In the genomic region with DNA sequence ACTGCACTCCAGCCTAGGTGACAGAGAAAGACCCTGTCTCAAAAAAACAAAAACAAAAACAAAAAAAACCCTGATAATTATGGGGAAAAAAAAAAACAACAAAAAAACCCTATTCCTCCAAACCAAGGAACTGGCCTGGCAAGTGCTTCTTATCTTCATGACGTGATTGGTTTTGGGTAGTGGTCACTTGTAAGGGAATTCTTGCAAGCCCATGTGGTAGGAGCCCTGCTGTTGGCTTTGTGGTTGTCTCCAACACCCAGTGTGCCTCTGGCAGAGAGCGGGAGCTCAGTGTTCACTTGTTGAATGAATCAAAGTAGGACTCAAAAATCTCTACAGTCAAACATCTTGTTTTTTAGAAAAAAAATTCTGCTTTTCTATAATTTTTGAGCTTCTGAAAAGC, we compare ENCODE assay signal across 16 cellular contexts. TPM values are rescaled to one million over a fixed set of nuclear protein-coding genes. Genes with fewer than 3 reads are reported as not detected.
DNase-seq lines count a peak whose midpoint lies in the region; ATAC-seq, FAIRE-seq and TF ChIP-seq lines count a peak whose summit lies in the region.
"Had no signal": no experiment of that assay in that cellular context is flagged by ENCODE, and none has a peak within 500 bp of the region (broad histone marks: within the 10 kb centered on the region; RNA-seq: fewer than 3 reads in every experiment).

No MANE protein-coding gene starts in this region.

- POLR2A ChIA-PET in activated CD4-positive, alpha-beta T cell treated with anti-CD3 and anti-CD28 coated beads for 36 hours (lab: Charles Lee), result interaction anchor here (0.6 kb wide), 2 partner anchors 8 to 74 kb away, joined by 3 to 10 read pairs; no protein-coding TSS in a partner anchor
- POLR2A ChIA-PET in CD4-positive, alpha-beta T cell (lab: Charles Lee), result interaction anchor here (0.8 to 2.2 kb wide), 4 partner anchors 10 to 79 kb away, joined by 3 to 12 read pairs (median 8); partner anchors contain the start of genes HNRNPLL and SRSF7
- POLR2A ChIA-PET in activated CD4-positive, alpha-beta memory T cell treated with anti-CD3 and anti-CD28 coated beads, Interleukin-2, amount 10 ng/mL, durations not matched to agents 7 days and 5 days (lab: Charles Lee), result interaction anchor here (0.9 to 4.8 kb wide), 8 partner anchors 8 to 90 kb away, joined by 3 to 98 read pairs (median 10); partner anchors contain the start of genes HNRNPLL and SRSF7

- TF ChIP-seq POLR2A in H54 (IDR thresholded peaks at IDR 0.05; ENCODE audit: low read depth, low read length), result no peak

- peaks cover 3% of the 10 kb centered on the region for H3K4me1 ChIP-seq in mesendoderm (ENCODE audit: control insufficient read depth, low read depth, low read length)

- DNase-seq in activated CD4-positive, alpha-beta T cell treated with anti-CD3 and anti-CD28 coated beads for 36 hours, result no peak
- DNase-seq in activated CD4-positive, alpha-beta T cell treated with anti-CD3 and anti-CD28 coated beads for 4 hours, result no peak
- DNase-seq in CD4-positive, alpha-beta T cell, result no peak
- no peak for DNase-seq in activated CD4-positive, alpha-beta memory T cell treated with anti-CD3 and anti-CD28 coated beads, Interleukin-2, amount 10 ng/mL, durations not matched to agents 7 days and 5 days
- DNase-seq in mesendoderm (peak; percentile 56), hippocampal formation (lab: John Stamatoyannopoulos, UW) (no peak), H54 (ENCODE audit: insufficient read length, low spot score) (no peak), DMS153 (lab: John Stamatoyannopoulos, UW) (no peak)
- DNase-seq: C1 segment of cervical spinal cord, GF-D8, NCI-H1930, NCI-H2171 treated with DMSO at 0.1 percent for 48 hours, NCI-H510A treated with DMSO at 0.1 percent for 48 hours had no signal

- no CpG with 5 or more reads among the region's 2 CpGs for WGBS in mesendoderm (ENCODE audit: extremely low coverage, insufficient coverage, low lambda C conversion rate)

- H3K4me3 Mint-ChIP-seq in activated CD4-positive, alpha-beta T cell treated with anti-CD3 and anti-CD28 coated beads for 36 hours, result no peak overlapping the region
- H3K4me3 Mint-ChIP-seq in CD4-positive, alpha-beta T cell, result no peak overlapping the region
- no peak overlapping the region for H3K4me3 Mint-ChIP-seq in activated CD4-positive, alpha-beta memory T cell treated with anti-CD3 and anti-CD28 coated beads, Interleukin-2, amount 10 ng/mL, durations not matched to agents 7 days and 5 days
- H3K4me3 Mint-ChIP-seq: IgD-negative memory B cell had no signal

- no peak overlapping the region for H3K4me3 ChIP-seq in mesendoderm (ENCODE audit: low read length)

- no peak overlapping the region for H3K4me2 ChIP-seq in mesendoderm (ENCODE audit: low read length)

- H3K9ac ChIP-seq in mesendoderm (ENCODE audit: low read length), result no peak overlapping the region

- no peak overlapping the region for H2BK15ac ChIP-seq in mesendoderm (replicated peaks; ENCODE audit: low read depth)

- no peak overlapping the region for H3K56ac ChIP-seq in mesendoderm (ENCODE audit: low read length)

- H3K27me3 Mint-ChIP-seq in activated CD4-positive, alpha-beta T cell treated with anti-CD3 and anti-CD28 coated beads for 36 hours, result no peaks in the 10 kb centered on the region
- H3K27me3 Mint-ChIP-seq in CD4-positive, alpha-beta T cell, result no peaks in the 10 kb centered on the region
- H3K27me3 Mint-ChIP-seq in activated CD4-positive, alpha-beta memory T cell treated with anti-CD3 and anti-CD28 coated beads, Interleukin-2, amount 10 ng/mL, durations not matched to agents 7 days and 5 days, result no peaks in the 10 kb centered on the region

- peaks cover 65% of the 10 kb centered on the region for H3K4me1 Mint-ChIP-seq in activated CD4-positive, alpha-beta T cell treated with anti-CD3 and anti-CD28 coated beads for 36 hours
- peaks cover 68% of the 10 kb centered on the region for H3K4me1 Mint-ChIP-seq in CD4-positive, alpha-beta T cell (ENCODE audit: low read depth)
- H3K4me1 Mint-ChIP-seq in activated CD4-positive, alpha-beta memory T cell treated with anti-CD3 and anti-CD28 coated beads, Interleukin-2, amount 10 ng/mL, durations not matched to agents 7 days and 5 days, result peaks cover 75% of the 10 kb centered on the region

- no peak overlapping the region for H4K8ac ChIP-seq in mesendoderm (ENCODE audit: low read depth, low read length)

- no peak overlapping the region for H3K4ac ChIP-seq in mesendoderm (ENCODE audit: low read depth, low read length)

- H3K79me1 ChIP-seq in mesendoderm (ENCODE audit: low read length), result peaks cover 4% of the 10 kb centered on the region

- CTCF ChIA-PET in activated CD4-positive, alpha-beta T cell treated with anti-CD3 and anti-CD28 coated beads for 36 hours (lab: Charles Lee), result interaction anchor here (0.6 to 3.2 kb wide), 9 partner anchors 10 to 90 kb away, joined by 3 to 19 read pairs (median 4); no protein-coding TSS in a partner anchor
- CTCF ChIA-PET in CD4-positive, alpha-beta T cell (lab: Charles Lee), result interaction anchor here (0.7 to 3.3 kb wide), 5 partner anchors 10 to 90 kb away, joined by 3 to 15 read pairs (median 4); no protein-coding TSS in a partner anchor
- CTCF ChIA-PET in activated CD4-positive, alpha-beta memory T cell treated with anti-CD3 and anti-CD28 coated beads, Interleukin-2, amount 10 ng/mL, durations not matched to agents 7 days and 5 days (lab: Charles Lee), result interaction anchor here (0.6 to 3.2 kb wide), 12 partner anchors 8 to 91 kb away, joined by 3 to 18 read pairs (median 4); partner anchors contain the start of gene HNRNPLL

- TF ChIP-seq CTCF in CD4-positive, alpha-beta T cell (IDR thresholded peaks at IDR 0.05), result no peak

- H2BK5ac ChIP-seq in mesendoderm (ENCODE audit: low read length), result no peak overlapping the region

- H3K23ac ChIP-seq in mesendoderm (ENCODE audit: low read length), result no peak overlapping the region

- H3K18ac ChIP-seq in mesendoderm (ENCODE audit: low read length), result no peak overlapping the region

- intact Hi-C loops in activated CD4-positive, alpha-beta T cell treated with anti-CD3 and anti-CD28 coated beads for 36 hours (cut with DNase I, micrococcal nuclease), result no loop called here
- intact Hi-C loops in CD4-positive, alpha-beta T cell (cut with DNase I, micrococcal nuclease), result no loop called here

- no peak for ATAC-seq in activated CD4-positive, alpha-beta T cell treated with anti-CD3 and anti-CD28 coated beads for 36 hours
- no peak for ATAC-seq in CD4-positive, alpha-beta T cell (ENCODE audit: poor library complexity)

- H2AK5ac ChIP-seq in mesendoderm (ENCODE audit: low read length), result no peak overlapping the region

- H3K36me3 ChIP-seq in mesendoderm (ENCODE audit: control insufficient read depth, insufficient read depth, low read length), result no peaks in the 10 kb centered on the region

- FAIRE-seq in H54 (lab: Jason Lieb, UNC), result no peak
- FAIRE-seq: D721Med had no signal

- H3K9me3 Mint-ChIP-seq in activated CD4-positive, alpha-beta T cell treated with anti-CD3 and anti-CD28 coated beads for 36 hours (ENCODE audit: low read depth), result no peaks in the 10 kb centered on the region
- H3K9me3 Mint-ChIP-seq in CD4-positive, alpha-beta T cell, result no peaks in the 10 kb centered on the region
- no peaks in the 10 kb centered on the region for H3K9me3 Mint-ChIP-seq in activated CD4-positive, alpha-beta memory T cell treated with anti-CD3 and anti-CD28 coated beads, Interleukin-2, amount 10 ng/mL, durations not matched to agents 7 days and 5 days
- H3K9me3 Mint-ChIP-seq: IgD-negative memory B cell had no signal

- H3K27me3 ChIP-seq in CD4-positive, alpha-beta T cell (ENCODE audit: control insufficient read depth, insufficient read depth, low read length), result no peaks in the 10 kb centered on the region
- no peaks in the 10 kb centered on the region for H3K27me3 ChIP-seq in mesendoderm (ENCODE audit: insufficient read depth, low read length, poor library complexity)

- no peak overlapping the region for H2BK120ac ChIP-seq in mesendoderm (ENCODE audit: low read depth, low read length)

- H3K27ac ChIP-seq in CD4-positive, alpha-beta T cell (ENCODE audit: low read depth, low read length), result peak overlapping the region; percentile 1
- no peak overlapping the region for H3K27ac ChIP-seq in mesendoderm (ENCODE audit: low read depth, low read length)

- no peak overlapping the region for H4K5ac ChIP-seq in mesendoderm (ENCODE audit: low read length)

- H3K36me3 Mint-ChIP-seq in activated CD4-positive, alpha-beta T cell treated with anti-CD3 and anti-CD28 coated beads for 36 hours (ENCODE audit: low read depth), result peaks cover 54% of the 10 kb centered on the region
- H3K36me3 Mint-ChIP-seq in CD4-positive, alpha-beta T cell (ENCODE audit: low read depth), result peaks cover 42% of the 10 kb centered on the region
- peaks cover 82% of the 10 kb centered on the region for H3K36me3 Mint-ChIP-seq in activated CD4-positive, alpha-beta memory T cell treated with anti-CD3 and anti-CD28 coated beads, Interleukin-2, amount 10 ng/mL, durations not matched to agents 7 days and 5 days (ENCODE audit: low read depth)

- H3K9me3 ChIP-seq in CD4-positive, alpha-beta T cell (ENCODE audit: control insufficient read depth, low read length), result no peaks in the 10 kb centered on the region

- no peaks in the 10 kb centered on the region for H3K79me2 ChIP-seq in mesendoderm (ENCODE audit: control insufficient read depth, insufficient read depth, low read length)

- peak overlapping the region; percentile 59 for H3K27ac Mint-ChIP-seq in activated CD4-positive, alpha-beta T cell treated with anti-CD3 and anti-CD28 coated beads for 36 hours
- H3K27ac Mint-ChIP-seq in CD4-positive, alpha-beta T cell, result peak overlapping the region; percentile 61
- peak overlapping the region; percentile 41 for H3K27ac Mint-ChIP-seq in activated CD4-positive, alpha-beta memory T cell treated with anti-CD3 and anti-CD28 coated beads, Interleukin-2, amount 10 ng/mL, durations not matched to agents 7 days and 5 days

RNA-seq across cellular contexts. Expression of gene GALM, which starts 6.0 kb away (rescaled TPM):
- 10 to 100 TPM; 56.0 to 57.8 TPM for total RNA-seq in activated CD4-positive, alpha-beta T cell treated with anti-CD3 and anti-CD28 coated beads for 36 hours
- 1 to 10 TPM; 5.9 to 7.0 TPM for total RNA-seq in CD4-positive, alpha-beta T cell
- 10 to 100 TPM; 94.7 to 97.4 TPM for total RNA-seq in activated CD4-positive, alpha-beta memory T cell treated with anti-CD3 and anti-CD28 coated beads, Interleukin-2, amount 10 ng/mL, durations not matched to agents 7 days and 5 days
- 13.4 TPM for polyA plus RNA-seq in mesendoderm (2013, experiment 1 of 2)
- polyA plus RNA-seq in mesendoderm (2013, experiment 2 of 2), result 12.9 TPM
- total RNA-seq: HT1080 had no signal

Comparison
In these comparisons a context has a peak if more than half of its experiments do, and no peak if none do; other contexts are left out.
1. RNA of gene GALM, which starts 6.0 kb away (total RNA-seq): 94.7 to 97.4 TPM in activated CD4-positive, alpha-beta memory T cell treated with anti-CD3 and anti-CD28 coated beads, Interleukin-2, amount 10 ng/mL, durations not matched to agents 7 days and 5 days and 56.0 to 57.8 TPM in activated CD4-positive, alpha-beta T cell treated with anti-CD3 and anti-CD28 coated beads for 36 hours; 5.9 to 7.0 TPM in CD4-positive, alpha-beta T cell; every median in the first group is over 4 times any median in the second.
2. Peak in every context shown above with its lines, with median percentiles within 50 percentile points of each other: H3K27ac Mint-ChIP-seq.